ENCODE assay signal across 10 cellular contexts in the genomic region with DNA sequence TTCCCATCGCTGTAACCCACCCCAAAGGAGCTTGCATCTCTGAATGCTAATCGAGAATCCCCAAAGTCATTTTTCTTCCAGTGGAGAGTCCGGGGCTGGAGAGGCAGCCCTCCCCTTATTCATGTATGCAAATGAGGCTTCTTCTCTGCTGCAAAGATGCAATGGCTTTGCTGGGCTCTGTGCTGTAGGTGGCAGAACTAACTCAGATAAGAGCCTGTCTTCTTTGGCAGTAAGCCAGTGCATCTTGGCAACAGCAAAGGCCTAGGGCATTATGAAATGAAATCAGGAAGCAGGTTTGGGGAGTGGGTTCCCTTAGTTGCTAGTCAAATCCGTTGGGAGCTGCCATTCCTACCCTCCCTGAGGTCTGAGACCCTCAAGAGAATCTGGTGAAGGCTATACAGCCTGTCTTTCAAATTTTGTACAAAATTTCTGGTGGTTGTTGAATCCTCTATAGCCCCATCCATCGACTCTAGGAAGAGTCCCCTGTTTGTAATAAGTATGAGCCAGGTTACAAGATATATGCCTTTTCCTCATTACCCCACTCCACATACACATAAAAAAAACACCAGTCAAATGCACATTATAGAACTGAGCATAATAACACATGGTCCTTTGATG.
A peak's percentile ranks its signal among the peaks of the same experiment; 100 is the strongest.
DNase-seq lines count a peak whose midpoint lies in the region; ATAC-seq and TF ChIP-seq lines count a peak whose summit lies in the region.
"Had no signal": no experiment of that assay in that cellular context is flagged by ENCODE, and none has a peak within 500 bp of the region (broad histone marks: within the 10 kb centered on the region; RNA-seq: fewer than 3 reads in every experiment).

No MANE protein-coding gene starts in this region.

- H3K9me3 ChIP-seq in NT2/D1 (ENCODE audit: insufficient read depth, low read length): no peaks in the 10 kb centered on the region
- H3K9me3 ChIP-seq: Peyer's patch had no signal

- H3K36me3 ChIP-seq in NT2/D1 (ENCODE audit: insufficient read depth, insufficient read length, low read length): no peaks in the 10 kb centered on the region
- H3K36me3 ChIP-seq: Peyer's patch had no signal

- H3K9ac ChIP-seq in NT2/D1 (ENCODE audit: insufficient read length, low read depth): no peak overlapping the region

- TF ChIP-seq CTCF in omental fat pad (IDR thresholded peaks at IDR 0.05) (no peak), GM10266 (IDR thresholded peaks at IDR 0.05; ENCODE audit: control insufficient read depth, insufficient read depth, low read depth, missing control alignments) (no peak)

- peak; percentile 39 for DNase-seq in Daoy (ENCODE audit: low read depth)
- peak; percentile 36 for DNase-seq in NT2/D1 (ENCODE audit: low read depth, low spot score)
- peak; percentile 73 for DNase-seq in fibroblast of gingiva (ENCODE audit: low read depth)
- no peak for DNase-seq in omental fat pad (ENCODE audit: low spot score)
- DNase-seq in activated gamma-delta T cell treated with Interleukin-2 at 50 U/mL for 16 hours: no peak
- no peak for DNase-seq in GM10266 (ENCODE audit: extremely low spot score)
- no peak for DNase-seq in glomerular visceral epithelial cell (ENCODE audit: extremely low spot score)
- DNase-seq: Peyer's patch had no signal

- no peaks in the 10 kb centered on the region for H3K27me3 ChIP-seq in NT2/D1 (ENCODE audit: insufficient read depth, insufficient read length)
- H3K27me3 ChIP-seq: foreskin keratinocyte, Peyer's patch had no signal

- ATAC-seq in omental fat pad (ENCODE audit: low FRiP score): peak; percentile 78
- no peak for ATAC-seq in HG02610 (IDR thresholded peaks at IDR 0.05; ENCODE audit: unreplicated experiment)
- ATAC-seq: foreskin keratinocyte had no signal

- H3K4me1 ChIP-seq in NT2/D1 (ENCODE audit: insufficient read depth, insufficient read length): no peaks in the 10 kb centered on the region
- H3K4me1 ChIP-seq: foreskin keratinocyte, Peyer's patch had no signal

- no peak overlapping the region for H3K4me3 ChIP-seq in NT2/D1 (ENCODE audit: insufficient read length, low read depth)
- H3K4me3 ChIP-seq: Peyer's patch had no signal

Comparison
In these comparisons a context has a peak if more than half of its experiments do, and no peak if none do; other contexts are left out.
1. DNase-seq: peak in Daoy (single experiment), NT2/D1 (single experiment) and fibroblast of gingiva (single experiment); none in omental fat pad (single experiment), activated gamma-delta T cell treated with Interleukin-2 at 50 U/mL for 16 hours (single experiment), GM10266 (single experiment) and glomerular visceral epithelial cell (single experiment).